ENCODE assay signal across 9 cellular contexts in genomic region chr12:4270670-4271432, GRCh38. TPM values are rescaled to one million over a fixed set of nuclear protein-coding genes. Genes with fewer than 3 reads are reported as not detected.
DNase-seq lines count a peak whose midpoint lies in the region; ATAC-seq and TF ChIP-seq lines count a peak whose summit lies in the region.
"Had no signal": no experiment of that assay in that cellular context is flagged by ENCODE, and none has a peak within 500 bp of the region (broad histone marks: within the 10 kb centered on the region; RNA-seq: fewer than 3 reads in every experiment).

No MANE protein-coding gene starts in this region.

- H3K4me1 ChIP-seq in lung (ENCODE audit: control insufficient read depth in 2 of 2, insufficient read depth in 2 of 2, low read length in 2 of 2) = peaks cover 5 to 16% of the 10 kb centered on the region in 2 donors

- peaks cover 1 to 13% of the 10 kb centered on the region in 2 donors for H3K36me3 Mint-ChIP-seq in stimulated activated naive B cell treated with anti-CD40 and anti-IgM and Interleukin-4, amounts not matched to agents 10 μg/mL and 1 μg/mL and 100 μg/mL, for 72 hours

- H3K9me3 Mint-ChIP-seq in stimulated activated naive B cell treated with anti-CD40 and anti-IgM and Interleukin-4, amounts not matched to agents 10 μg/mL and 1 μg/mL and 100 μg/mL, for 72 hours = no peaks in the 10 kb centered on the region

- no peaks in the 10 kb centered on the region for H3K9me3 ChIP-seq in lung (ENCODE audit: control insufficient read depth in 2 of 2, insufficient read depth in 1 of 2, low read length in 1 of 2)

- H3K27ac ChIP-seq in lung (ENCODE audit: low read depth in 1 of 2, low read length in 1 of 2) = peak overlapping the region; percentile 74 to 83

- H3K4me3 ChIP-seq in choroid plexus epithelial cell (ENCODE audit: low read depth, low read length) (peak overlapping the region; percentile 55), lung (peak overlapping the region; percentile 14)

- DNase-seq in UCSD-AML1 (lab: John Stamatoyannopoulos, UW; ENCODE audit: unreplicated experiment) = peak; percentile 80
- DNase-seq in choroid plexus epithelial cell (ENCODE audit: low read depth) = no peak
- DNase-seq in lung (ENCODE audit: low spot score) = peak; percentile 54
- DNase-seq in stimulated activated naive B cell treated with anti-CD40 and anti-IgM and Interleukin-4, amounts not matched to agents 10 μg/mL and 1 μg/mL and 100 μg/mL, for 72 hours = peak; percentile 65
- no peak for DNase-seq in NCI-H774 (lab: John Stamatoyannopoulos, UW)

- H3K4me1 Mint-ChIP-seq in stimulated activated naive B cell treated with anti-CD40 and anti-IgM and Interleukin-4, amounts not matched to agents 10 μg/mL and 1 μg/mL and 100 μg/mL, for 72 hours = peaks cover 21 to 44% of the 10 kb centered on the region in 2 donors

- H3K27me3 Mint-ChIP-seq in stimulated activated naive B cell treated with anti-CD40 and anti-IgM and Interleukin-4, amounts not matched to agents 10 μg/mL and 1 μg/mL and 100 μg/mL, for 72 hours = no peaks in the 10 kb centered on the region

- ATAC-seq in lung (ENCODE audit: insufficient read depth, low FRiP score) (no peak), GM19452 (IDR thresholded peaks at IDR 0.05; ENCODE audit: unreplicated experiment) (no peak), GM21528 (IDR thresholded peaks at IDR 0.05; ENCODE audit: low FRiP score, unreplicated experiment) (no peak)
- no peak for ATAC-seq in stimulated activated naive B cell treated with anti-CD40 and anti-IgM and Interleukin-4, amounts not matched to agents 10 μg/mL and 1 μg/mL and 100 μg/mL, for 72 hours (replicated peaks)
- ATAC-seq: Panc1 had no signal

- peak overlapping the region; percentile 93 to 98 for H3K4me3 Mint-ChIP-seq in stimulated activated naive B cell treated with anti-CD40 and anti-IgM and Interleukin-4, amounts not matched to agents 10 μg/mL and 1 μg/mL and 100 μg/mL, for 72 hours

- no peak for TF ChIP-seq CTCF in choroid plexus epithelial cell (conservative IDR thresholded peaks at IDR 0.05; ENCODE audit: low read depth, low read length)
- no peak for TF ChIP-seq CTCF in lung (IDR thresholded peaks at IDR 0.05; ENCODE audit: control extremely low read depth, extremely low read depth)

- peak; percentile 55 for TF ChIP-seq POLR2A in GM19099 (IDR thresholded peaks at IDR 0.05; ENCODE audit: extremely low read depth, insufficient read length, low read depth)

- H3K36me3 ChIP-seq in lung (ENCODE audit: control insufficient read depth in 2 of 2, insufficient read depth in 2 of 2, low read length in 2 of 2) = no peaks in the 10 kb centered on the region

- peak overlapping the region; percentile 98 for H3K27ac Mint-ChIP-seq in stimulated activated naive B cell treated with anti-CD40 and anti-IgM and Interleukin-4, amounts not matched to agents 10 μg/mL and 1 μg/mL and 100 μg/mL, for 72 hours

- no peaks in the 10 kb centered on the region for H3K27me3 ChIP-seq in lung (ENCODE audit: control insufficient read depth, insufficient read depth)

- 1 to 2% methylated on average over 46 to 48 of the region's 48 CpGs for WGBS in lung, 2 donors

RNA-seq across cellular contexts. Expression of gene CCND2, which starts 2.7 kb away (rescaled TPM):
- total RNA-seq in lung = 100 to 1,000 TPM in 1 of 2 donors, 10 to 100 TPM in 1; 93.9 to 113 TPM
- 1 to 10 TPM; 6.1 to 9.5 TPM for polyA plus RNA-seq in lung

RNA-seq across cellular contexts. Expression of gene TIGAR, which starts 50.2 kb away (rescaled TPM):
- total RNA-seq in lung = 1 to 10 TPM; 1.6 to 9.1 TPM
- 1 to 10 TPM; 4.2 to 8.9 TPM for polyA plus RNA-seq in lung

Comparison
In these comparisons a context has a peak if more than half of its experiments do, and no peak if none do; other contexts are left out.
1. DNase-seq: peak in UCSD-AML1 (single experiment), lung (single experiment) and stimulated activated naive B cell treated with anti-CD40 and anti-IgM and Interleukin-4, amounts not matched to agents 10 μg/mL and 1 μg/mL and 100 μg/mL, for 72 hours (single experiment); none in choroid plexus epithelial cell (single experiment) and NCI-H774 (single experiment).